In the genomic region with DNA sequence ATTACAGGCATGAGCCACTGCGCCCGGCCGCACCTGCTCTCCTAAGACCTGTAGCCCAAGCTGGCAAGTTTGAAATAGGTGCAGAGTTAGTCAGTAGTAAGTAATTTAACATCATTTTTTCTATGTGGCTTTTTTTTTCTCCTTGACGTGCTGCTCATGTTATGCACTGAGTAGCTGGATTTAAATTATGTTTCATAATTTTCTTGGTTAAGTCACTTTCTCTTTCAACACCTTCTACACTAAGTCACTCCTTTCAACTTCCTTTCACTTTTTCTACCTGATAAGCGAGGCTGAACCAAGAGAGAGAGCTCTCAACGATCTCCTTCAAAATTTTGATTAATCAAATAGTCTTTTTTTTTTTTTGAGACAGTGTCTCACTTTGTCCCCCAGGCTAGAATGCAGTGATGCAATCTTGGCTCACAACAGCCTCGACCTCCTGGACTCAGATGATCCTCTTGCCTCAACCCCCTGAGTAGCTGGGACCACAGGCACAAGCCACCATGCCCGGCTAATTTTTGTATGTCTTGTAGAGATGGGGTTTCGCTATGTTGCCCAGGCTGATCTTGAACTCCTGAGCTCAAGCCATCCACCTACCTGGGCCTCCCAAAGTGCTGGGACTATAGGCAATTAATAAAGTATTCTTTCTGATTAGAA, we compare ENCODE assay signal across 26 cellular contexts. TPM values are rescaled to one million over a fixed set of nuclear protein-coding genes. Genes with fewer than 3 reads are reported as not detected.
DNase-seq lines count a peak whose midpoint lies in the region; ATAC-seq, FAIRE-seq and TF ChIP-seq lines count a peak whose summit lies in the region.
"Had no signal": no experiment of that assay in that cellular context is flagged by ENCODE, and none has a peak within 500 bp of the region (broad histone marks: within the 10 kb centered on the region; RNA-seq: fewer than 3 reads in every experiment).

No MANE protein-coding gene starts in this region.

- peak overlapping the region; percentile 48 to 69 for H3K27ac Mint-ChIP-seq in stimulated activated naive CD8-positive, alpha-beta T cell treated with anti-CD3 and anti-CD28 coated beads, Interleukin-15, amount 100 ng/mL, for 72 hours
- H3K27ac Mint-ChIP-seq: stimulated activated naive B cell treated with anti-CD40 and anti-IgM and Interleukin-4, amounts not matched to agents 10 μg/mL and 1 μg/mL and 100 μg/mL, for 72 hours had no signal

- no peak for FAIRE-seq in HTR-8/SVneo (lab: Jason Lieb, UNC)

- TF ChIP-seq EP300 in esophagus muscularis mucosa (IDR thresholded peaks at IDR 0.05): no peak

- no peaks in the 10 kb centered on the region for H3K9me3 ChIP-seq in esophagus muscularis mucosa
- H3K9me3 ChIP-seq: breast epithelium, colonic mucosa, esophagus squamous epithelium, gastrocnemius medialis, thoracic aorta had no signal

- no peaks in the 10 kb centered on the region for H3K27me3 ChIP-seq in esophagus muscularis mucosa
- H3K27me3 ChIP-seq: breast epithelium, colonic mucosa, esophagus squamous epithelium, gastrocnemius medialis had no signal

- no peak for TF ChIP-seq CTCF in esophagus muscularis mucosa (IDR thresholded peaks at IDR 0.05)

- WGBS in esophagus muscularis mucosa: 89% methylated on average over 9 of the region's 9 CpGs

- H3K27ac ChIP-seq in esophagus muscularis mucosa (replicated peaks in 1 of 4): no peak overlapping the region
- H3K27ac ChIP-seq: breast epithelium, colonic mucosa, esophagus squamous epithelium, gastrocnemius medialis, thoracic aorta had no signal

- no peak for TF ChIP-seq POLR2A in esophagus muscularis mucosa (IDR thresholded peaks at IDR 0.05; ENCODE audit: low read depth)

- H3K9me3 Mint-ChIP-seq in stimulated activated naive CD8-positive, alpha-beta T cell treated with anti-CD3 and anti-CD28 coated beads, Interleukin-15, amount 100 ng/mL, for 72 hours: no peaks in the 10 kb centered on the region
- H3K9me3 Mint-ChIP-seq: stimulated activated naive B cell treated with anti-CD40 and anti-IgM and Interleukin-4, amounts not matched to agents 10 μg/mL and 1 μg/mL and 100 μg/mL, for 72 hours had no signal

- H3K4me3 Mint-ChIP-seq in stimulated activated naive CD8-positive, alpha-beta T cell treated with anti-CD3 and anti-CD28 coated beads, Interleukin-15, amount 100 ng/mL, for 72 hours: no peak overlapping the region
- H3K4me3 Mint-ChIP-seq: stimulated activated naive B cell treated with anti-CD40 and anti-IgM and Interleukin-4, amounts not matched to agents 10 μg/mL and 1 μg/mL and 100 μg/mL, for 72 hours had no signal

- DNase-seq in activated CD4-positive, CD25-positive, alpha-beta regulatory T cell (lab: John Stamatoyannopoulos, UW): no peak
- DNase-seq in stimulated activated naive CD8-positive, alpha-beta T cell treated with anti-CD3 and anti-CD28 coated beads, Interleukin-15, amount 100 ng/mL, for 72 hours: no peak
- DNase-seq in stimulated activated naive CD8-positive, alpha-beta T cell treated with anti-CD3 and anti-CD28 coated beads, Interleukin-15, Interleukin-2, amounts not matched to agents 100 U/mL and 50 U/mL, for 24 hours: no peak
- DNase-seq in esophagus muscularis mucosa (ENCODE audit: extremely low spot score) (peak; percentile 17), NOMO-1 treated with dmso at 0.1 percent for 144 hours (lab: John Stamatoyannopoulos, UW; ENCODE audit: unreplicated experiment) (no peak), HTR-8/SVneo (ENCODE audit: insufficient read length, low spot score) (no peak)
- DNase-seq: activated CD4-positive, alpha-beta T cell treated with anti-CD3 and anti-CD28 coated beads for 4 hours; AML-193; amniotic stem cell; colonic mucosa; esophagus squamous epithelium; gastrocnemius medialis; hippocampal formation; islet precursor cell; NCI-H1048; NCI-H1930; NCI-H226; NCI-H748 treated with DMSO at 0.1 percent for 48 hours; nucleus accumbens; Right ventricle myocardium superior; stimulated activated CD4-positive, alpha-beta T cell treated with anti-CD3 and anti-CD28 coated beads, Interleukin-1b, Interleukin-23, amount 100 ng/mL, for 48 hours; stimulated activated naive B cell treated with anti-CD40 and anti-IgM and Interleukin-4, amounts not matched to agents 10 μg/mL and 1 μg/mL and 100 μg/mL, for 72 hours had no signal

- H3K36me3 ChIP-seq in esophagus muscularis mucosa: peaks cover 25 to 82% (median 46%) of the 10 kb centered on the region in 4 donors
- H3K36me3 ChIP-seq: gastrocnemius medialis had no signal

- no peak overlapping the region for H3K4me3 ChIP-seq in esophagus muscularis mucosa
- H3K4me3 ChIP-seq: breast epithelium, colonic mucosa, esophagus squamous epithelium, gastrocnemius medialis, thoracic aorta had no signal

- H3K4me1 Mint-ChIP-seq in stimulated activated naive CD8-positive, alpha-beta T cell treated with anti-CD3 and anti-CD28 coated beads, Interleukin-15, amount 100 ng/mL, for 72 hours: peaks cover 43% of the 10 kb centered on the region

- ATAC-seq in activated CD4-positive, CD25-positive, alpha-beta regulatory T cell treated with anti-CD3 and anti-CD28 coated beads, Interleukin-2, amount 50 U/mL, for 24 hours: peak; percentile 78 to 79
- no peak for ATAC-seq in stimulated activated naive CD8-positive, alpha-beta T cell treated with anti-CD3 and anti-CD28 coated beads, Interleukin-15, amount 100 ng/mL, for 72 hours
- ATAC-seq in stimulated activated naive CD8-positive, alpha-beta T cell treated with anti-CD3 and anti-CD28 coated beads, Interleukin-15, Interleukin-2, amounts not matched to agents 100 U/mL and 50 U/mL, for 24 hours: no peak
- no peak for ATAC-seq in HG03045 (IDR thresholded peaks at IDR 0.05; ENCODE audit: unreplicated experiment)
- ATAC-seq: gastrocnemius medialis; stimulated activated naive B cell treated with anti-CD40 and anti-IgM and Interleukin-4, amounts not matched to agents 10 μg/mL and 1 μg/mL and 100 μg/mL, for 72 hours had no signal

- no peaks in the 10 kb centered on the region for H3K27me3 Mint-ChIP-seq in stimulated activated naive CD8-positive, alpha-beta T cell treated with anti-CD3 and anti-CD28 coated beads, Interleukin-15, amount 100 ng/mL, for 72 hours
- H3K27me3 Mint-ChIP-seq: stimulated activated naive B cell treated with anti-CD40 and anti-IgM and Interleukin-4, amounts not matched to agents 10 μg/mL and 1 μg/mL and 100 μg/mL, for 72 hours had no signal

- intact Hi-C loops in esophagus muscularis mucosa (cut with DNase I): no loop called here

- H3K4me1 ChIP-seq in esophagus muscularis mucosa: no peaks in the 10 kb centered on the region
- H3K4me1 ChIP-seq: breast epithelium, colonic mucosa, gastrocnemius medialis had no signal

RNA-seq across cellular contexts. Expression of a gene that starts 13.1 kb away (rescaled TPM):
- total RNA-seq in esophagus muscularis mucosa: 10 to 100 TPM in 1 of 4 donors, 1 to 10 TPM in 3; 4.9 to 17.9 (median 5.3) TPM

Comparison
In these comparisons a context has a peak if more than half of its experiments do, and no peak if none do; other contexts are left out.
1. ATAC-seq: peak in activated CD4-positive, CD25-positive, alpha-beta regulatory T cell treated with anti-CD3 and anti-CD28 coated beads, Interleukin-2, amount 50 U/mL, for 24 hours (2 of 2); none in stimulated activated naive CD8-positive, alpha-beta T cell treated with anti-CD3 and anti-CD28 coated beads, Interleukin-15, amount 100 ng/mL, for 72 hours (single experiment), stimulated activated naive CD8-positive, alpha-beta T cell treated with anti-CD3 and anti-CD28 coated beads, Interleukin-15, Interleukin-2, amounts not matched to agents 100 U/mL and 50 U/mL, for 24 hours (single experiment) and HG03045 (single experiment).